Comparison of ENCODE assay signal across 1 cellular context in the genomic region with DNA sequence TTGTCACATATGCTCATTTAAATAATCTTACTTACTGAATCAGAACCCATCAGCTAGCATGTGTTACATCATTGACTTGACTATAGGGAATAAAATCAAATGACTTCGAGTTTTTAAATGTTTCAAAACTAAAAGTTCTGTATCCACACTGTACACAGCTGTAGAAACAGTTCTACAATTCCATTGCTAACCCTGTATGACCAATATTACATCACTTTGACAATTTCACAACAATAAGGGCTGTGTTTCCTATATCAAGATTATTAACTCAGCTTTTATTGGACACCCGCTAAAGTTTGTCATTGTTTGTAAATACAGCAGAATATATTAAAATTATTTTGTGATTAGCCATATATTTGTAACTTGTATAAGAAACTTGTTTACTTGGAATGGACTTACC.
A peak's percentile ranks its signal among the peaks of the same experiment; 100 is the strongest.
TF ChIP-seq lines count a peak whose summit lies in the region.

No MANE protein-coding gene starts in this region.

TF ChIP-seq in IMR-90, 13 proteins besides CTCF, POLR2A, EP300 and RAD21:
- TF ChIP-seq, protein P1, sequence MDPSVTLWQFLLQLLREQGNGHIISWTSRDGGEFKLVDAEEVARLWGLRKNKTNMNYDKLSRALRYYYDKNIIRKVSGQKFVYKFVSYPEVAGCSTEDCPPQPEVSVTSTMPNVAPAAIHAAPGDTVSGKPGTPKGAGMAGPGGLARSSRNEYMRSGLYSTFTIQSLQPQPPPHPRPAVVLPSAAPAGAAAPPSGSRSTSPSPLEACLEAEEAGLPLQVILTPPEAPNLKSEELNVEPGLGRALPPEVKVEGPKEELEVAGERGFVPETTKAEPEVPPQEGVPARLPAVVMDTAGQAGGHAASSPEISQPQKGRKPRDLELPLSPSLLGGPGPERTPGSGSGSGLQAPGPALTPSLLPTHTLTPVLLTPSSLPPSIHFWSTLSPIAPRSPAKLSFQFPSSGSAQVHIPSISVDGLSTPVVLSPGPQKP (IDR thresholded peaks at IDR 0.05; ENCODE audit: borderline replicate concordance, low read depth, low read length), result no peak
- TF ChIP-seq CHD1 (IDR thresholded peaks at IDR 0.05; ENCODE audit: low read depth, low read length) (no peak), CEBPB (IDR thresholded peaks at IDR 0.05; ENCODE audit: low read depth, low read length) (peak; percentile 38; the same call in 1 of the 2 replicates), MAFK (IDR thresholded peaks at IDR 0.05; ENCODE audit: low read depth, low read length) (no peak), RFX5 (IDR thresholded peaks at IDR 0.05; ENCODE audit: low read depth, low read length) (no peak), MAZ (IDR thresholded peaks at IDR 0.05; ENCODE audit: borderline replicate concordance, low read depth, low read length) (no peak)
